ENCODE assay signal across 19 cellular contexts in genomic region chr9:26308328-26308727, GRCh38.
DNase-seq lines count a peak whose midpoint lies in the region; ATAC-seq, FAIRE-seq and TF ChIP-seq lines count a peak whose summit lies in the region.
"Had no signal": no experiment of that assay in that cellular context is flagged by ENCODE, and none has a peak within 500 bp of the region (broad histone marks: within the 10 kb centered on the region; RNA-seq: fewer than 3 reads in every experiment).

No MANE protein-coding gene starts in this region.

- H3K9ac ChIP-seq in astrocyte (ENCODE audit: low read length) (no peak overlapping the region), PC-3 (ENCODE audit: low read length) (no peak overlapping the region)

- H2AFZ ChIP-seq in astrocyte (ENCODE audit: low read depth, low read length): no peak overlapping the region
- H2AFZ ChIP-seq in PC-3 (ENCODE audit: low read length): no peak overlapping the region

- no peaks in the 10 kb centered on the region for H3F3A ChIP-seq in PC-3 (ENCODE audit: low read length, unreplicated experiment)

- H3K9me2 ChIP-seq in PC-3 (replicated peaks; ENCODE audit: low read length): no peaks in the 10 kb centered on the region

- POLR2A ChIA-PET in PC-3 (lab: Charles Lee; ENCODE audit: unreplicated experiment): no interaction called here

- no TSS peak for BruUV-seq in PC-3 (replicated peaks; lab: Mats Ljungman, UMichigan)

- peaks cover 6% of the 10 kb centered on the region for H3K4me1 Mint-ChIP-seq in astrocyte (ENCODE audit: low read depth, unreplicated experiment)
- H3K4me1 Mint-ChIP-seq: IgD-negative memory B cell had no signal

- H3K27me3 Mint-ChIP-seq in astrocyte (ENCODE audit: low read depth, unreplicated experiment): no peaks in the 10 kb centered on the region
- H3K27me3 Mint-ChIP-seq: IgD-negative memory B cell had no signal

- H4K20me1 ChIP-seq in astrocyte (ENCODE audit: insufficient read depth, low read length): no peaks in the 10 kb centered on the region
- no peaks in the 10 kb centered on the region for H4K20me1 ChIP-seq in PC-3 (ENCODE audit: low read length)

- ATAC-seq in PC-3: no peak
- ATAC-seq: CD8-positive, alpha-beta T cell had no signal

- H3K4me2 ChIP-seq in astrocyte (ENCODE audit: low read length) (no peak overlapping the region), PC-3 (ENCODE audit: low read length) (no peak overlapping the region)

- H3K27me3 ChIP-seq in astrocyte (ENCODE audit: insufficient read depth, low read length) (no peaks in the 10 kb centered on the region), PC-3 (ENCODE audit: low read length) (no peaks in the 10 kb centered on the region)
- H3K27me3 ChIP-seq: SJCRH30 had no signal

- H3K27ac ChIP-seq in astrocyte (ENCODE audit: low read depth, low read length) (no peak overlapping the region), PC-3 (ENCODE audit: low read length) (no peak overlapping the region)
- H3K27ac ChIP-seq: SJCRH30 had no signal

- no peak overlapping the region for H3K4me3 Mint-ChIP-seq in astrocyte (ENCODE audit: unreplicated experiment)
- H3K4me3 Mint-ChIP-seq: CD8-positive, alpha-beta T cell; IgD-negative memory B cell had no signal

- H3K4me1 ChIP-seq in astrocyte (ENCODE audit: insufficient read depth, low read length) (no peaks in the 10 kb centered on the region), PC-3 (ENCODE audit: insufficient read depth, low read length) (no peaks in the 10 kb centered on the region)
- H3K4me1 ChIP-seq: SJCRH30 had no signal

- CTCF ChIA-PET in PC-3 (lab: Charles Lee): no interaction called here

- intact Hi-C loops in PC-3 (cut with micrococcal nuclease): no loop called here

- H3K79me2 ChIP-seq in astrocyte (ENCODE audit: insufficient read depth, low read length) (no peaks in the 10 kb centered on the region), PC-3 (ENCODE audit: low read length) (no peaks in the 10 kb centered on the region)

- H3K27ac Mint-ChIP-seq in astrocyte (ENCODE audit: unreplicated experiment): no peak overlapping the region
- H3K27ac Mint-ChIP-seq: CD8-positive, alpha-beta T cell; IgD-negative memory B cell had no signal

- H3K36me3 ChIP-seq in astrocyte (ENCODE audit: insufficient read depth, low read length) (no peaks in the 10 kb centered on the region), PC-3 (ENCODE audit: low read depth, low read length) (no peaks in the 10 kb centered on the region)
- H3K36me3 ChIP-seq: SJCRH30 had no signal

- no peak for TF ChIP-seq POLR2A in H54 (IDR thresholded peaks at IDR 0.05; ENCODE audit: low read depth, low read length)

- FAIRE-seq in H54 (lab: Jason Lieb, UNC) (peak; percentile 27), astrocyte (lab: Jason Lieb, UNC) (no peak)
- FAIRE-seq: RCC 7860 had no signal

- H3K9me3 ChIP-seq in astrocyte (ENCODE audit: insufficient read depth, low read depth, low read length) (no peaks in the 10 kb centered on the region), PC-3 (ENCODE audit: low read length) (no peaks in the 10 kb centered on the region)
- H3K9me3 ChIP-seq: SJCRH30 had no signal

- H3K4me3 ChIP-seq in astrocyte (ENCODE audit: insufficient read depth, low read depth, low read length): no peak overlapping the region
- H3K4me3 ChIP-seq in PC-3 (ENCODE audit: low read length): no peak overlapping the region
- H3K4me3 ChIP-seq: SJCRH30 had no signal

- no peaks in the 10 kb centered on the region for H3K9me3 Mint-ChIP-seq in astrocyte (ENCODE audit: unreplicated experiment)

- DNase-seq in H54 (ENCODE audit: insufficient read length, low spot score) (no peak), astrocyte (ENCODE audit: low read depth) (peak; percentile 16), iris pigment epithelial cell (ENCODE audit: low read depth) (peak; percentile 26), foreskin melanocyte (no peak), PC-3 (no peak), inferior parietal cortex (ENCODE audit: extremely low spot score) (no peak)
- DNase-seq in activated CD8-positive, alpha-beta memory T cell treated with anti-CD3 and anti-CD28 coated beads, Interleukin-2, amount 50 U/mL, for 48 hours: no peak
- DNase-seq: AML-193; C1 segment of cervical spinal cord; CD8-positive, alpha-beta T cell; H7; MV-4-11; NCI-H1105 treated with DMSO at 0.1 percent for 48 hours; NCI-H2029 treated with DMSO at 0.1 percent for 48 hours; NCI-H345; NCI-H524 treated with DMSO at 0.1 percent for 48 hours; SJCRH30 had no signal

- TF ChIP-seq CTCF in astrocyte (IDR thresholded peaks at IDR 0.05; ENCODE audit: insufficient read depth, low read depth, low read length): no peak
- no peak for TF ChIP-seq CTCF in PC-3 (conservative IDR thresholded peaks at IDR 0.05; ENCODE audit: low read depth, low read length)

- no peaks in the 10 kb centered on the region for H3K36me3 Mint-ChIP-seq in astrocyte (ENCODE audit: low read depth, unreplicated experiment)
- H3K36me3 Mint-ChIP-seq: CD8-positive, alpha-beta T cell; IgD-negative memory B cell had no signal

Comparison
In these comparisons a context has a peak if more than half of its experiments do, and no peak if none do; other contexts are left out.
1. DNase-seq: peak in astrocyte (single experiment) and iris pigment epithelial cell (single experiment); none in H54 (single experiment), foreskin melanocyte (single experiment), PC-3 (single experiment), activated CD8-positive, alpha-beta memory T cell treated with anti-CD3 and anti-CD28 coated beads, Interleukin-2, amount 50 U/mL, for 48 hours (single experiment) and inferior parietal cortex (single experiment).